25 cellular contexts compared by ENCODE assay signal in genomic region chr2:53188846-53189245, GRCh38.
"Had no signal": no experiment of that assay in that cellular context is flagged by ENCODE, and none has a peak within 500 bp of the region (broad histone marks: within the 10 kb centered on the region; RNA-seq: fewer than 3 reads in every experiment).

No MANE protein-coding gene starts in this region.

- H3K79me2 ChIP-seq: hepatocyte had no signal

- H3K4me2 ChIP-seq: hepatocyte had no signal

- H3K4me1 ChIP-seq: esophagus muscularis mucosa, psoas muscle, spleen, tibial artery, upper lobe of left lung, uterus had no signal

- H3K9me3 ChIP-seq: esophagus muscularis mucosa, neutrophil, psoas muscle, spleen, tibial artery, upper lobe of left lung, uterus had no signal

- H3K36me3 ChIP-seq: esophagus muscularis mucosa, neutrophil, spleen, tibial artery, upper lobe of left lung, uterus had no signal

- H3K27ac ChIP-seq: epithelial cell of prostate, esophagus muscularis mucosa, hepatocyte, neutrophil, psoas muscle, spleen, tibial artery, upper lobe of left lung, uterus had no signal

- ATAC-seq: effector memory CD8-positive, alpha-beta T cell; left cardiac atrium; left ventricle myocardium superior; natural killer cell treated with Interleukin-12 subunit alpha and Interleukin-12 subunit beta and Interleukin-15 and Interleukin-18, amount 100 ng/mL, for 72 hours; psoas muscle; sciatic nerve; stimulated activated memory B cell treated with anti-CD40 and anti-IgM and Interleukin-4, amounts not matched to agents 10 μg/mL and 1 μg/mL and 100 μg/mL, for 72 hours had no signal

- H3K4me3 ChIP-seq: esophagus muscularis mucosa, hepatocyte, lung, psoas muscle, spleen, tibial artery, upper lobe of left lung, uterus had no signal

- DNase-seq: effector memory CD8-positive, alpha-beta T cell; foreskin melanocyte; head of caudate nucleus; kidney; left cardiac atrium; left ventricle myocardium superior; mesenchymal stem cell; midbrain; psoas muscle; retina; spleen; stimulated activated CD4-positive, alpha-beta T cell treated with anti-CD3 and anti-CD28 coated beads, Interleukin-15, amount 100 ng/mL, for 24 hours; stimulated activated CD4-positive, alpha-beta T cell treated with anti-CD3 and anti-CD28 coated beads, Interleukin-1b, Interleukin-23, amount 100 ng/mL, for 48 hours; stimulated activated CD4-positive, alpha-beta T cell treated with anti-CD3 and anti-CD28 coated beads, Interleukin-4, amount 100 ng/mL, for 24 hours; tibial artery; upper lobe of left lung; uterus had no signal

- H2AFZ ChIP-seq: hepatocyte had no signal

- H3K27me3 ChIP-seq: esophagus muscularis mucosa, hepatocyte, neutrophil, spleen, tibial artery, upper lobe of left lung, uterus had no signal
